In genomic region chr16:79348521-79349306, GRCh38 we compare ENCODE assay signal across 22 cellular contexts.
"Had no signal": no experiment of that assay in that cellular context is flagged by ENCODE, and none has a peak within 500 bp of the region (broad histone marks: within the 10 kb centered on the region; RNA-seq: fewer than 3 reads in every experiment).

No MANE protein-coding gene starts in this region.

- H3K9me3 Mint-ChIP-seq: natural killer cell treated with Interleukin-12 subunit alpha and Interleukin-12 subunit beta and Interleukin-15 and Interleukin-18, amount 100 ng/mL, for 72 hours; stimulated activated naive B cell treated with anti-CD40 and anti-IgM and Interleukin-4, amounts not matched to agents 10 μg/mL and 1 μg/mL and 100 μg/mL, for 72 hours; stimulated activated naive CD8-positive, alpha-beta T cell treated with anti-CD3 and anti-CD28 coated beads, Interleukin-15, amount 100 ng/mL, for 72 hours had no signal

- H3K4me1 Mint-ChIP-seq: stimulated activated naive B cell treated with anti-CD40 and anti-IgM and Interleukin-4, amounts not matched to agents 10 μg/mL and 1 μg/mL and 100 μg/mL, for 72 hours; stimulated activated naive CD8-positive, alpha-beta T cell treated with anti-CD3 and anti-CD28 coated beads, Interleukin-15, amount 100 ng/mL, for 72 hours had no signal

- ATAC-seq: esophagus mucosa; heart left ventricle; left colon; left ventricle myocardium superior; natural killer cell treated with Interleukin-12 subunit alpha and Interleukin-12 subunit beta and Interleukin-15 and Interleukin-18, amount 100 ng/mL, for 72 hours; stimulated activated naive B cell treated with anti-CD40 and anti-IgM and Interleukin-4, amounts not matched to agents 10 μg/mL and 1 μg/mL and 100 μg/mL, for 72 hours; stimulated activated naive CD8-positive, alpha-beta T cell treated with anti-CD3 and anti-CD28 coated beads, Interleukin-15, amount 100 ng/mL, for 72 hours; upper lobe of right lung had no signal

- H3K27ac Mint-ChIP-seq: natural killer cell treated with Interleukin-12 subunit alpha and Interleukin-12 subunit beta and Interleukin-15 and Interleukin-18, amount 100 ng/mL, for 72 hours; neural progenitor cell; stimulated activated naive B cell treated with anti-CD40 and anti-IgM and Interleukin-4, amounts not matched to agents 10 μg/mL and 1 μg/mL and 100 μg/mL, for 72 hours; stimulated activated naive CD8-positive, alpha-beta T cell treated with anti-CD3 and anti-CD28 coated beads, Interleukin-15, amount 100 ng/mL, for 72 hours had no signal

- H3K9me3 ChIP-seq: heart left ventricle, ovary, right atrium auricular region, sigmoid colon, testis, tibial nerve, upper lobe of right lung, vagina had no signal

- H3K36me3 Mint-ChIP-seq: natural killer cell treated with Interleukin-12 subunit alpha and Interleukin-12 subunit beta and Interleukin-15 and Interleukin-18, amount 100 ng/mL, for 72 hours; neural progenitor cell; stimulated activated naive B cell treated with anti-CD40 and anti-IgM and Interleukin-4, amounts not matched to agents 10 μg/mL and 1 μg/mL and 100 μg/mL, for 72 hours had no signal

- H3K27ac ChIP-seq: heart left ventricle, neural progenitor cell, ovary, right atrium auricular region, sigmoid colon, skin epidermis, testis, tibial nerve, upper lobe of right lung, vagina had no signal

- H3K4me3 ChIP-seq: heart left ventricle, lung, neural progenitor cell, ovary, right atrium auricular region, sigmoid colon, skin epidermis, testis, tibial nerve, upper lobe of right lung, vagina had no signal

- H3K4me1 ChIP-seq: heart left ventricle, right atrium auricular region, sigmoid colon, testis, upper lobe of right lung had no signal

- DNase-seq: effector memory CD4-positive, alpha-beta T cell; heart left ventricle; hippocampal formation; left colon; left ventricle myocardium superior; mesenchymal stem cell; midbrain; nucleus accumbens; ovary; sigmoid colon; stimulated activated naive B cell treated with anti-CD40 and anti-IgM and Interleukin-4, amounts not matched to agents 10 μg/mL and 1 μg/mL and 100 μg/mL, for 72 hours; stimulated activated naive CD8-positive, alpha-beta T cell treated with anti-CD3 and anti-CD28 coated beads, Interleukin-15, amount 100 ng/mL, for 72 hours; testis; upper lobe of right lung had no signal

- H3K36me3 ChIP-seq: heart left ventricle, neural progenitor cell, ovary, right atrium auricular region, sigmoid colon, tibial nerve, upper lobe of right lung, vagina had no signal

- H3K4me3 Mint-ChIP-seq: natural killer cell treated with Interleukin-12 subunit alpha and Interleukin-12 subunit beta and Interleukin-15 and Interleukin-18, amount 100 ng/mL, for 72 hours; stimulated activated naive B cell treated with anti-CD40 and anti-IgM and Interleukin-4, amounts not matched to agents 10 μg/mL and 1 μg/mL and 100 μg/mL, for 72 hours; stimulated activated naive CD8-positive, alpha-beta T cell treated with anti-CD3 and anti-CD28 coated beads, Interleukin-15, amount 100 ng/mL, for 72 hours had no signal
